Comparison of ENCODE assay signal across 8 cellular contexts in genomic region chr14:102362545-102363181, GRCh38. TPM values are rescaled to one million over a fixed set of nuclear protein-coding genes. Genes with fewer than 3 reads are reported as not detected.
DNase-seq lines count a peak whose midpoint lies in the region; ATAC-seq and FAIRE-seq lines count a peak whose summit lies in the region.

TSS of gene CINP (minus strand) at chr14:102362890. CDS start at chr14:102362851, 39 bp downstream.
TSS of gene TECPR2 (plus strand) at chr14:102362941. CDS start at chr14:102376722, 13,781 bp downstream.

- peak within 1 kb of the TSS in 1 of 2 experiments; percentile 93 for H3K4ac ChIP-seq in mesenchymal stem cell (ENCODE audit: low read depth in 1 of 2, low read length in 2 of 2)

- peak; percentile 95 for FAIRE-seq in HTR-8/SVneo (lab: Jason Lieb, UNC)

- peak within 1 kb of the TSS in 1 of 2 experiments; percentile 42 for H2BK12ac ChIP-seq in mesenchymal stem cell (ENCODE audit: low read length in 2 of 2)

- H2BK5ac ChIP-seq in mesenchymal stem cell (ENCODE audit: low read depth, low read length, poor library complexity, severe bottlenecking) = peak within 1 kb of the TSS; percentile 49

- peak within 1 kb of the TSS; percentile 72 for H4K91ac ChIP-seq in mesenchymal stem cell (ENCODE audit: low read length)

- peaks cover 4 to 26% of the 10 kb centered on the region in 2 experiments for H3K36me3 ChIP-seq in mesenchymal stem cell (ENCODE audit: control insufficient read depth in 1 of 2, insufficient read depth in 2 of 2, low read depth in 1 of 2, low read length in 2 of 2)

- peaks cover 20 to 26% of the 10 kb centered on the region in 2 donors for H3K4me1 Mint-ChIP-seq in effector memory CD8-positive, alpha-beta T cell (ENCODE audit: low read depth in 2 of 2)

- H3K9ac ChIP-seq in mesenchymal stem cell (ENCODE audit: low read length) = peak within 1 kb of the TSS; percentile 93

- H3K18ac ChIP-seq in mesenchymal stem cell (ENCODE audit: low read depth in 1 of 2, low read length in 2 of 2) = peak within 1 kb of the TSS; percentile 72 to 94

- H3K36me3 Mint-ChIP-seq in effector memory CD8-positive, alpha-beta T cell (ENCODE audit: insufficient read depth) = peaks cover 26% of the 10 kb centered on the region

- DNase-seq in COLO829 (ENCODE audit: low spot score) (peak; percentile 91), HTR-8/SVneo (ENCODE audit: insufficient read length, low spot score) (peak; percentile 98), NOMO-1 treated with DMSO at 0.1 percent for 48 hours (lab: John Stamatoyannopoulos, UW; ENCODE audit: unreplicated experiment) (peak; percentile 93), mesenchymal stem cell (peak; percentile 96)
- peak; percentile 90 to 98 (median 96) for DNase-seq in activated CD8-positive, alpha-beta memory T cell treated with anti-CD3 and anti-CD28 coated beads for 48 hours (ENCODE audit: low read depth in 2 of 3, low spot score in 2 of 3)
- peak; percentile 91 to 94 (median 92) for DNase-seq in effector memory CD8-positive, alpha-beta T cell
- peak; percentile 94 for DNase-seq in stimulated activated CD8-positive, alpha-beta memory T cell treated with anti-CD3 and anti-CD28 coated beads, Interleukin-12 subunit alpha, Interleukin-12 subunit beta, amount 100 ng/mL, for 24 hours (ENCODE audit: extremely low read depth)

- H3K4me2 ChIP-seq in mesenchymal stem cell (ENCODE audit: low read length, poor library complexity, severe bottlenecking) = peak within 1 kb of the TSS; percentile 93

- H3K4me1 ChIP-seq in mesenchymal stem cell (ENCODE audit: control insufficient read depth, insufficient read depth, low read depth, low read length) = peaks cover 9% of the 10 kb centered on the region

- H3K27me3 Mint-ChIP-seq in effector memory CD8-positive, alpha-beta T cell = no peaks in the 10 kb centered on the region

- no peak within 1 kb of the TSS for H3K4me3 Mint-ChIP-seq in effector memory CD8-positive, alpha-beta T cell

- peak within 1 kb of the TSS; percentile 85 to 89 for H3K27ac Mint-ChIP-seq in effector memory CD8-positive, alpha-beta T cell

- H3K9me3 Mint-ChIP-seq in effector memory CD8-positive, alpha-beta T cell = no peaks in the 10 kb centered on the region

- H3K14ac ChIP-seq in mesenchymal stem cell (ENCODE audit: low read length in 2 of 2) = peak within 1 kb of the TSS in 1 of 2 experiments; percentile 96

- no peaks in the 10 kb centered on the region for H3K9me3 ChIP-seq in mesenchymal stem cell (ENCODE audit: control insufficient read depth, low read length)

- no peak within 1 kb of the TSS for H2AK5ac ChIP-seq in mesenchymal stem cell (ENCODE audit: low read length, severe bottlenecking)

- peak within 1 kb of the TSS; percentile 90 for H2BK15ac ChIP-seq in mesenchymal stem cell (ENCODE audit: low read depth, poor library complexity, severe bottlenecking)

- H2BK120ac ChIP-seq in mesenchymal stem cell (ENCODE audit: low read depth, low read length) = no peak within 1 kb of the TSS

- ATAC-seq in GM21367 (IDR thresholded peaks at IDR 0.05; ENCODE audit: unreplicated experiment) = peak; percentile 78
- peak; percentile 94 for ATAC-seq in effector memory CD8-positive, alpha-beta T cell (replicated peaks)

- peak within 1 kb of the TSS; percentile 46 to 100 for H3K23ac ChIP-seq in mesenchymal stem cell (ENCODE audit: low read length in 2 of 2)

- H3K27ac ChIP-seq in mesenchymal stem cell (ENCODE audit: low read length, poor library complexity, severe bottlenecking) = peak within 1 kb of the TSS; percentile 75

- H4K8ac ChIP-seq in mesenchymal stem cell (ENCODE audit: low read length) = peak within 1 kb of the TSS; percentile 92

- 2% methylated on average over 30 of the region's 58 CpGs for WGBS in mesenchymal stem cell

- H3K79me1 ChIP-seq in mesenchymal stem cell (replicated peaks; ENCODE audit: low read length, poor library complexity, severe bottlenecking) = peaks cover 40% of the 10 kb centered on the region

- no peaks in the 10 kb centered on the region for H3K27me3 ChIP-seq in mesenchymal stem cell (ENCODE audit: control insufficient read depth in 1 of 2, insufficient read depth in 1 of 2, low read length in 2 of 2)

- H2AFZ ChIP-seq in mesenchymal stem cell (ENCODE audit: low read depth, low read length) = peak within 1 kb of the TSS; percentile 96

- H3K4me3 ChIP-seq in mesenchymal stem cell (ENCODE audit: insufficient read depth in 1 of 2, low read depth in 1 of 2, low read length in 2 of 2) = peak within 1 kb of the TSS; percentile 86 to 92

RNA-seq across cellular contexts. Expression of gene CINP, which starts in this region (rescaled TPM):
- polyA plus RNA-seq in mesenchymal stem cell (2013, experiment 1 of 2) = 34.5 TPM
- 32.4 TPM for polyA plus RNA-seq in mesenchymal stem cell (2013, experiment 2 of 2)

RNA-seq across cellular contexts. Expression of gene TECPR2, which starts in this region (rescaled TPM):
- 11.6 TPM for polyA plus RNA-seq in mesenchymal stem cell (2013, experiment 1 of 2)
- 10.0 TPM for polyA plus RNA-seq in mesenchymal stem cell (2013, experiment 2 of 2)

Comparison
In these comparisons a context has a peak if more than half of its experiments do, and no peak if none do; other contexts are left out.
1. Peak in every context shown above with its lines: DNase-seq, ATAC-seq, H3K4me3 ChIP-seq and H3K27ac ChIP-seq.